18 cellular contexts compared by ENCODE assay signal in the genomic region with DNA sequence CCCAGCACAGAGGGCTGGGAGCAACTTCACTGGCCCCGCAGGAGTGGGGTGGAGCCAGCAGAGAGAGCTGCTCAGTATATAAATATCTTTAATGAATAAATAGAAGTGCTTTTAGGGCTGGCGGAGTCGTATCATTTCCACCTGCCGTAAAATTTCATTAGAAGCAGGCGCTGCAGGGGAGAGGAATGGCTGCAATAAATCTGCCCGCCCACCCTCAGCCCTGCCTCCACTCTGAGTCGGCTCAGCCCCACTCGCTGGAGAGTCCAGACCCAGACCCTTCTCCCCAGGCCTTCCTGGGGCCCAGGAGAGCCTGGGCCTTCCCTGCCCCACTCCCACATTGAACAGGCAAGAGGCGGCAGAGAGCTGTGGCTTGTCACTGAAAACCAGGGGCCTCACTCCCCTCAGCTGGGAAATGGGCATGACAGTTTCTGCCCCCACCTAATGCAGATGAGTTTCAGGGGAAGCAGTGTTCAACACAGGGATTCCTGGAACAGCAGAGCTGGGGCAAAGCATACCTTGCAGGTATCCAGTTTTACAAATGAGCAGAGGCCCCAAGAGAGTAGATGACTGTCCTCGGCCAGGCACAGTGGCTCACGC.
DNase-seq lines count a peak whose midpoint lies in the region; ATAC-seq and TF ChIP-seq lines count a peak whose summit lies in the region.
"Had no signal": no experiment of that assay in that cellular context is flagged by ENCODE, and none has a peak within 500 bp of the region (broad histone marks: within the 10 kb centered on the region; RNA-seq: fewer than 3 reads in every experiment).

No MANE protein-coding gene starts in this region.

- no peak for TF ChIP-seq CTCF in VCaP (conservative IDR thresholded peaks at IDR 0.05)

- DNase-seq in NCI-H1417 (lab: John Stamatoyannopoulos, UW), result peak; percentile 53 to 79 (median 75)
- no peak for DNase-seq in NCI-H1417 treated with DMSO at 0.1 percent for 48 hours (lab: John Stamatoyannopoulos, UW)
- peak; percentile 33 for DNase-seq in COLO668 (lab: John Stamatoyannopoulos, UW; ENCODE audit: unreplicated experiment)
- DNase-seq in NCI-H187 treated with DMSO at 0.1 percent for 48 hours (lab: John Stamatoyannopoulos, UW), result peak; percentile 42
- no peak for DNase-seq in activated CD4-positive, alpha-beta T cell treated with anti-CD3 and anti-CD28 coated beads, Interleukin-2, amount 50 U/mL, for 48 hours
- no peak for DNase-seq in NK-92 treated with Interleukin-12 subunit alpha and Interleukin-12 subunit beta, amount 100 ng/mL, for 24 hours (lab: John Stamatoyannopoulos, UW)
- DNase-seq: CD4-positive, alpha-beta memory T cell; DND-41; KBM-7; NCI-H1694; NCI-H226; NCI-H524 treated with DMSO at 0.1 percent for 48 hours had no signal

- 0 out of 2 replicates have a peak overlapping the region, but pooled peaks have one; percentile 20 for H3K27ac ChIP-seq in VCaP
- H3K27ac ChIP-seq: 22Rv1, SK-N-MC had no signal

- ATAC-seq in HG03442 (IDR thresholded peaks at IDR 0.05; ENCODE audit: unreplicated experiment), result no peak
- ATAC-seq: GM23338, HCT116 had no signal

Comparison
In these comparisons a context has a peak if more than half of its experiments do, and no peak if none do; other contexts are left out.
1. DNase-seq: peak in NCI-H1417 (3 of 3), COLO668 (single experiment) and NCI-H187 treated with DMSO at 0.1 percent for 48 hours (single experiment); none in NCI-H1417 treated with DMSO at 0.1 percent for 48 hours (single experiment), activated CD4-positive, alpha-beta T cell treated with anti-CD3 and anti-CD28 coated beads, Interleukin-2, amount 50 U/mL, for 48 hours (0 of 2) and NK-92 treated with Interleukin-12 subunit alpha and Interleukin-12 subunit beta, amount 100 ng/mL, for 24 hours (single experiment).